1 cellular context compared by ENCODE assay signal in genomic region chr7:130935564-130936157, GRCh38.
TF ChIP-seq lines count a peak whose summit lies in the region.

No MANE protein-coding gene starts in this region.

TF ChIP-seq in K562, 482 proteins besides CTCF, POLR2A, EP300 and RAD21 (continued from another document):
- TF ChIP-seq, protein P1, sequence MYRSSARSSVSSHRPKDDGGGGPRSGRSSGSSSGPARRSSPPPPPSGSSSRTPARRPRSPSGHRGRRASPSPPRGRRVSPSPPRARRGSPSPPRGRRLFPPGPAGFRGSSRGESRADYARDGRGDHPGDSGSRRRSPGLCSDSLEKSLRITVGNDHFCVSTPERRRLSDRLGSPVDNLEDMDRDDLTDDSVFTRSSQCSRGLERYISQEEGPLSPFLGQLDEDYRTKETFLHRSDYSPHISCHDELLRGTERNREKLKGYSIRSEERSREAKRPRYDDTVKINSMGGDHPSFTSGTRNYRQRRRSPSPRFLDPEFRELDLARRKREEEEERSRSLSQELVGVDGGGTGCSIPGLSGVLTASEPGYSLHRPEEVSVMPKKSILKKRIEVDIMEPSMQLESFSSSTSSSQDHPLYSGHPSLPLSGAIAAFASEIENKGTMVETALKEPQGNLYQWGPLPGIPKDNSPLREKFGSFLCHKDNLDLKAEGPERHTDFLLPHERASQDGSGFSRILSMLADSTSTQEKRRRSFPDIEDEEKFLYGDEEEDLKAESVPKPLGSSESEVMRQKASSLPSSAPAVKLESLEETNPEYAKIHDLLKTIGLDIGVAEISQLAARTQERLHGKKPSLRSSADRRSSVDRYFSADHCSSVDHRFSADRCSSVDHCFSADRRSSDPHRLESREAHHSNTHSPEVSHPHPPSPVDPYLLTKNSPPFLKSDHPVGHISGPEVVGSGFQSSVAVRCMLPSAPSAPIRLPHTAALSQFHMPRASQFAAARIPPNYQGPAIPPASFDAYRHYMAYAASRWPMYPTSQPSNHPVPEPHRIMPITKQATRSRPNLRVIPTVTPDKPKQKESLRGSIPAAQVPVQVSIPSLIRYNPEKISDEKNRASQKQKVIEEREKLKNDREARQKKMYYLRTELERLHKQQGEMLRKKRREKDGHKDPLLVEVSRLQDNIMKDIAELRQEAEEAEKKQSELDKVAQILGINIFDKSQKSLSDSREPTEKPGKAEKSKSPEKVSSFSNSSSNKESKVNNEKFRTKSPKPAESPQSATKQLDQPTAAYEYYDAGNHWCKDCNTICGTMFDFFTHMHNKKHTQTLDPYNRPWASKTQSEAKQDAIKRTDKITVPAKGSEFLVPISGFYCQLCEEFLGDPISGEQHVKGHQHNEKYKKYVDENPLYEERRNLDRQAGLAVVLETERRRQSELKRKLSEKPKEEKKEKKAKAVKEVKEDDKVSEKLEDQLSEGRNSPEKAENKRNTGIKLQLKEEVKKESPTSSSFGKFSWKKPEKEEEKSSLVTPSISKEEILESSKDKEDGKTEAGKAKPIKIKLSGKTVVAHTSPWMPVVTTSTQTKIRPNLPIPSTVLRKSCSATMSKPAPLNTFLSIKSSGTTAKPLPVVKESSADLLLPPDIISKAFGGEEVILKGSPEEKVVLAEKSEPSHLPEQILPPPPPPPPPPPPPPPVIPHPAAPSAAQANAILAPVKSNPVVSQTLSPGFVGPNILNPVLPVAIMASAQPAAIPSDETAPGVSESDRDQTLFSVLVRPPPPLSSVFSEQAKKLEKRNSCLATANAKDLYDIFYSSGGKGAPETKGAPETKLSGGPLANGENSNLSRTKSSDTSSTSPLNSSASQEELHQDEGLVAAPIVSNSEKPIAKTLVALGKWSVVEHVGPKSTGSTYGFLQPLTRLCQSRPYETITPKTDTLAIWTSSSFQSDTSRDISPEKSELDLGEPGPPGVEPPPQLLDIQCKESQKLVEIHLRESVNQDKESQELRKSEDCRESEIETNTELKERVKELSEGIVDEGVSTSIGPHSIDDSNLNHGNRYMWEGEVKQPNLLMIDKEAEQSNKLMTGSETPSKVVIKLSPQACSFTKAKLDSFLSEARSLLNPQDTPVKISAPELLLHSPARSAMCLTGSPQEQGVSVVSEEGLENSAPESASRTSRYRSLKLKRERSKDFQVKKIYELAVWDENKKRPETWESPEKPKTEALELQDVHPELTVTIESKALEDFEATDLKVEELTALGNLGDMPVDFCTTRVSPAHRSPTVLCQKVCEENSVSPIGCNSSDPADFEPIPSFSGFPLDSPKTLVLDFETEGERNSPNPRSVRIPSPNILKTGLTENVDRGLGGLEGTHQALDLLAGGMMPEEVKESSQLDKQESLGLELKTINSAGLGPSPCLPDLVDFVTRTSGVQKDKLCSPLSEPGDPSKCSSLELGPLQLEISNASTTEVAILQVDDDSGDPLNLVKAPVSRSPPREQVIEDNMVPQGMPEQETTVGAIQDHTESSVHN (IDR thresholded peaks at IDR 0.05; ENCODE audit: borderline replicate concordance in 1 of 2, low read depth in 1 of 2) = no peak
- TF ChIP-seq CC2D1A (IDR thresholded peaks at IDR 0.05) (no peak), SAP30 (IDR thresholded peaks at IDR 0.05; ENCODE audit: borderline replicate concordance, insufficient read depth, low read depth, low read length, poor library complexity, severe bottlenecking) (no peak), SMAD1 (IDR thresholded peaks at IDR 0.05; ENCODE audit: low read depth, low read length, partially characterized antibody) (no peak), ESRRA (IDR thresholded peaks at IDR 0.05; ENCODE audit: borderline replicate concordance, low read depth) (peak; percentile 87), TAL1 (IDR thresholded peaks at IDR 0.05) (0 out of 2 replicates have a peak, but pooled peaks have one; percentile 30), ZEB2 (IDR thresholded peaks at IDR 0.05) (peak; percentile 81), GABPA (tag; conservative IDR thresholded peaks at IDR 0.05; ENCODE audit: low read depth) (no peak), FIP1L1 (IDR thresholded peaks at IDR 0.05; ENCODE audit: low read depth, low read length, poor library complexity, severe bottlenecking) (no peak), SMAD4 (CRISPR knock-in tag; conservative IDR thresholded peaks at IDR 0.05) (0 out of 2 replicates have a peak, but pooled peaks have one; percentile 31), ARID3A (IDR thresholded peaks at IDR 0.05; ENCODE audit: borderline replicate concordance, low read depth, low read length) (no peak), MECOM (CRISPR knock-in tag; IDR thresholded peaks at IDR 0.05) (no peak), YBX1 (IDR thresholded peaks at IDR 0.05) (no peak), MEF2D (tag; conservative IDR thresholded peaks at IDR 0.05; ENCODE audit: low read depth) (no peak), ZNF24 (IDR thresholded peaks at IDR 0.05) (no peak), POU5F1 (IDR thresholded peaks at IDR 0.05; ENCODE audit: borderline replicate concordance, low read depth, low read length, partially characterized antibody) (no peak), ZBTB5 (IDR thresholded peaks at IDR 0.05) (no peak), TFE3 (CRISPR knock-in tag; IDR thresholded peaks at IDR 0.05) (no peak), FOXA1 (IDR thresholded peaks at IDR 0.05; ENCODE audit: borderline replicate concordance) (no peak), NFIC (IDR thresholded peaks at IDR 0.05) (no peak), BCL6 (CRISPR knock-in tag; IDR thresholded peaks at IDR 0.05) (no peak), ETV5 (CRISPR knock-in tag; IDR thresholded peaks at IDR 0.05; ENCODE audit: low read depth) (no peak), HEY1 (CRISPR knock-in tag; IDR thresholded peaks at IDR 0.05; ENCODE audit: borderline replicate concordance) (no peak), TOE1 (IDR thresholded peaks at IDR 0.05; ENCODE audit: borderline replicate concordance) (no peak), TOE1 (CRISPR knock-in tag; IDR thresholded peaks at IDR 0.05; ENCODE audit: borderline replicate concordance, low read depth) (no peak), ZNF644 (tag; IDR thresholded peaks at IDR 0.05; ENCODE audit: low read depth) (no peak), E2F6 (IDR thresholded peaks at IDR 0.05; ENCODE audit: borderline replicate concordance in 1 of 2, extremely low read depth in 1 of 2, insufficient read depth in 1 of 2, insufficient read length in 1 of 2, low read depth in 1 of 2, low read length in 1 of 2, poor library complexity in 1 of 2, severe bottlenecking in 1 of 2) (peak; percentile 62 to 66), NELFE (IDR thresholded peaks at IDR 0.05; ENCODE audit: insufficient read depth, insufficient read length) (no peak)
